ENCODE assay signal across 24 cellular contexts in genomic region chr20:14117768-14118167, GRCh38.
DNase-seq lines count a peak whose midpoint lies in the region; ATAC-seq, FAIRE-seq and TF ChIP-seq lines count a peak whose summit lies in the region.
"Had no signal": no experiment of that assay in that cellular context is flagged by ENCODE, and none has a peak within 500 bp of the region (broad histone marks: within the 10 kb centered on the region; RNA-seq: fewer than 3 reads in every experiment).

No MANE protein-coding gene starts in this region.

- no peak overlapping the region for H3K4me2 ChIP-seq in A549
- H3K4me2 ChIP-seq: BLaER1, KMS-11 had no signal

- no peak for TF ChIP-seq EP300 in A549 (IDR thresholded peaks at IDR 0.05)

- POLR2A ChIA-PET in A549 (lab: Yijun Ruan, JAX), result no interaction called here

- no peak for TF ChIP-seq RAD21 in A549 (conservative IDR thresholded peaks at IDR 0.05 in 1 of 2, IDR thresholded peaks at IDR 0.05 in 1 of 2)

- WGBS in A549 (ENCODE audit: missing lambda C conversion rate), result 23% methylated on average over 2 of the region's 2 CpGs
- 62 to 73% methylated on average over 2 of the region's 2 CpGs for WGBS in pancreas, 2 donors

- no peaks in the 10 kb centered on the region for H3K36me3 ChIP-seq in pancreas
- H3K36me3 ChIP-seq: BLaER1 had no signal

- H3K4me1 ChIP-seq in A549, result no peaks in the 10 kb centered on the region
- peaks cover 6% of the 10 kb centered on the region for H3K4me1 ChIP-seq in foreskin keratinocyte
- no peaks in the 10 kb centered on the region for H3K4me1 ChIP-seq in pancreas
- H3K4me1 ChIP-seq: BLaER1 had no signal

- CTCF ChIA-PET in A549 (lab: Yijun Ruan, JAX), result no interaction called here

- TF ChIP-seq POLR2A in A549 (IDR thresholded peaks at IDR 0.05; ENCODE audit: low read length), result no peak

- TF ChIP-seq CTCF in A549 (IDR thresholded peaks at IDR 0.05), result no peak
- TF ChIP-seq CTCF in foreskin keratinocyte (conservative IDR thresholded peaks at IDR 0.05), result no peak
- TF ChIP-seq CTCF in pancreas (IDR thresholded peaks at IDR 0.05), result no peak
- TF ChIP-seq CTCF in GM10266 (IDR thresholded peaks at IDR 0.05; ENCODE audit: control insufficient read depth, insufficient read depth, low read depth, missing control alignments), result no peak

- intact Hi-C loops in pancreas (cut with DNase I), result no loop called here

- H3K27me3 ChIP-seq in foreskin keratinocyte, result peaks cover 19% of the 10 kb centered on the region
- H3K27me3 ChIP-seq in pancreas, result no peaks in the 10 kb centered on the region
- H3K27me3 ChIP-seq: BLaER1 had no signal

- FAIRE-seq in A549 (lab: Jason Lieb, UNC), result peak; percentile 23
- no peak for FAIRE-seq in pancreas (lab: Jason Lieb, UNC)
- FAIRE-seq: D721Med, GM12878, GM19239 had no signal

- ATAC-seq in A549 (no peak), foreskin keratinocyte (peak; percentile 75), pancreas (no peak), HG03354 (IDR thresholded peaks at IDR 0.05; ENCODE audit: poor library complexity, severe bottlenecking, unreplicated experiment) (no peak)
- ATAC-seq: GM12878, HCT116, Panc1 had no signal

- H3K27ac ChIP-seq in A549 (no peak overlapping the region), foreskin keratinocyte (no peak overlapping the region), pancreas (no peak overlapping the region)
- H3K27ac ChIP-seq: 22Rv1, BLaER1, KMS-11 had no signal

- DNase-seq in A549 (ENCODE audit: low read depth in 1 of 2, low spot score in 1 of 2), result no peak
- peak; percentile 0 for DNase-seq in HS-5 (ENCODE audit: low read depth)
- DNase-seq in amniotic epithelial cell (ENCODE audit: low read depth), result peak; percentile 49
- DNase-seq in foreskin keratinocyte, result peak; percentile 7 to 32
- no peak for DNase-seq in pancreas
- DNase-seq in AML-193 (lab: John Stamatoyannopoulos, UW), result no peak
- DNase-seq in GM10266 (ENCODE audit: extremely low spot score), result no peak
- DNase-seq: ACHN; CD4-positive, CD25-positive, alpha-beta regulatory T cell; NCI-H1048; NCI-H1417; NCI-H1694; NCI-H2029 treated with DMSO at 0.1 percent for 48 hours; NCI-H526 treated with DMSO at 0.1 percent for 48 hours; SHP77 treated with DMSO at 0.1 percent for 48 hours had no signal

- H3K9me3 ChIP-seq in A549, result no peaks in the 10 kb centered on the region
- no peaks in the 10 kb centered on the region for H3K9me3 ChIP-seq in pancreas
- H3K9me3 ChIP-seq: BLaER1 had no signal

- H3K4me3 ChIP-seq in A549 (no peak overlapping the region), pancreas (no peak overlapping the region)
- H3K4me3 ChIP-seq: BLaER1, GM12878 had no signal

TF ChIP-seq in A549, 52 proteins besides CTCF, POLR2A, EP300 and RAD21:
- TF ChIP-seq HEYL (CRISPR knock-in tag; IDR thresholded peaks at IDR 0.05) (no peak), ELK1 (IDR thresholded peaks at IDR 0.05; ENCODE audit: low read depth, low read length) (no peak), MAFK (IDR thresholded peaks at IDR 0.05; ENCODE audit: partially characterized antibody) (no peak), HDAC2 (IDR thresholded peaks at IDR 0.05) (no peak), ZFP36 (IDR thresholded peaks at IDR 0.05; ENCODE audit: borderline replicate concordance, partially characterized antibody) (no peak), CBX2 (IDR thresholded peaks at IDR 0.05; ENCODE audit: borderline replicate concordance, low read depth) (no peak), REST (IDR thresholded peaks at IDR 0.05) (no peak), GATA3 (IDR thresholded peaks at IDR 0.05; ENCODE audit: borderline replicate concordance) (no peak), E2F6 (IDR thresholded peaks at IDR 0.05; ENCODE audit: borderline replicate concordance, low read depth) (no peak), KDM1A (IDR thresholded peaks at IDR 0.05; ENCODE audit: low read depth) (no peak), PHF8 (IDR thresholded peaks at IDR 0.05; ENCODE audit: borderline replicate concordance, low read depth) (no peak), NR3C1 (IDR thresholded peaks at IDR 0.05) (no peak), SREBF2 (IDR thresholded peaks at IDR 0.05) (no peak), KDM5A (IDR thresholded peaks at IDR 0.05) (no peak), ZNF302 (CRISPR knock-in tag; IDR thresholded peaks at IDR 0.05) (no peak), ZSCAN20 (CRISPR knock-in tag; IDR thresholded peaks at IDR 0.05) (no peak)

Comparison
In these comparisons a context has a peak if more than half of its experiments do, and no peak if none do; other contexts are left out.
1. DNase-seq: peak in HS-5 (single experiment), amniotic epithelial cell (single experiment) and foreskin keratinocyte (2 of 2); none in A549 (0 of 2), pancreas (0 of 6), AML-193 (0 of 2) and GM10266 (single experiment).